ENCODE assay signal across 8 cellular contexts in the genomic region with DNA sequence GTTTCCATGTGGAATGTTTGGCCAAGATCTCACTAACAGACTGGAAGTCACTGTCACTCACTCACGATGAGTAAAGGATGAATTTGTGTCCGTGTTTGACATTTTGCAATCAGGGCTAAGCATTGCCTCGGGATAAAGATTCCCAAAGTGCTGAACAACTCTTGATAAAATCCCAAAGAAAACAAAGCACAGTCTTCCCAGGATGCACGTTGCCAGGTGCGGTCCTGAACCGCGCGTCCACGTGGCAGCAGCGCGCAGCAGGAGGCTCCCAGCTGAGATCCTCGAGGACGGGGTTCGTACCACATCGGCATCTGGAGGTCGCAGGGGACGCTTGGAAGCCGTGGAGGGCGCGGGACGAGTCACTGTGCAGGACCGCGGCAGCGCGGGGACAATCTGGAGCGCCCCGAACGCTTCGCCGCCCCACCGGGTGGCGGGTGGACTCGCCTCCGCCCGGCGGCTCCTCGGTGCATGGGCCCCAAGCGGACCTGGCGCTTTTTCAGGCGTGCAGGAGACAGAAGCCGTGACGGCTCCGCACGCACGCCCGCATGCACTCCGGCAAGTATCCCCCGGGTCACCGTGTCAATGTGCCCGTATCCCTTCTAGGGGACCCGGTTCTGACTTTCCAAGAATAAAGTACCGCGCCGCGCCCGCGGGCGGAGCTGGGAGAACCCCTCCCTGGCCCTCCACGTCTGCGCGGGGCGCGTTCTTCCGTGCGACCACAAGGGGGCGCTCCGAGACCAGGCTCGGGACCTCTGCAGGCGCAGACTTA. TPM values are rescaled to one million over a fixed set of nuclear protein-coding genes. Genes with fewer than 3 reads are reported as not detected.
A peak's percentile ranks its signal among the peaks of the same experiment; 100 is the strongest.
DNase-seq lines count a peak whose midpoint lies in the region; ATAC-seq and TF ChIP-seq lines count a peak whose summit lies in the region.

No MANE protein-coding gene starts in this region.

- H3K27me3 ChIP-seq in upper lobe of left lung: peaks cover 0 to 2% (median 0%) of the 10 kb centered on the region in 4 donors

- TF ChIP-seq CTCF in Calu3 (IDR thresholded peaks at IDR 0.05; ENCODE audit: unreplicated experiment): peak; percentile 100
- peak; percentile 96 for TF ChIP-seq CTCF in LNCaP clone FGC (IDR thresholded peaks at IDR 0.05; ENCODE audit: control insufficient read depth, extremely low read depth, insufficient read depth)
- peak; percentile 95 to 98 (median 97) for TF ChIP-seq CTCF in upper lobe of left lung (IDR thresholded peaks at IDR 0.05)

- no peak overlapping the region for H3K27ac ChIP-seq in upper lobe of left lung

- H3K4me1 Mint-ChIP-seq in Calu3 (ENCODE audit: low read depth, unreplicated experiment): peaks cover 22% of the 10 kb centered on the region

- peak overlapping the region; percentile 82 for H3K4me3 Mint-ChIP-seq in Calu3 (ENCODE audit: low read depth, unreplicated experiment)

- TF ChIP-seq EP300 in upper lobe of left lung (IDR thresholded peaks at IDR 0.05): no peak

- peaks cover 12% of the 10 kb centered on the region for H3K36me3 Mint-ChIP-seq in Calu3 (ENCODE audit: insufficient read depth, unreplicated experiment)

- WGBS in upper lobe of left lung, 2 donors: 5 to 12% methylated on average over 14 to 44 of the region's 69 CpGs

- peaks cover 19% of the 10 kb centered on the region for H3K27me3 Mint-ChIP-seq in Calu3 (ENCODE audit: unreplicated experiment)

- no peak for TF ChIP-seq POLR2A in upper lobe of left lung (IDR thresholded peaks at IDR 0.05)

- peak overlapping the region; percentile 26 for H3K27ac Mint-ChIP-seq in Calu3 (ENCODE audit: unreplicated experiment)

- BruUV-seq in Calu3 (replicated peaks; lab: Mats Ljungman, UMichigan): no TSS peak

- no peaks in the 10 kb centered on the region for H3K9me3 Mint-ChIP-seq in Calu3 (ENCODE audit: low read depth, unreplicated experiment)

- CTCF ChIA-PET in Calu3 (lab: Charles Lee): interaction anchor here (0.6 to 1.8 kb wide), 12 partner anchors 10 to 551 kb away, joined by 3 to 10 read pairs (median 4); no protein-coding TSS in a partner anchor

- H3K4me3 ChIP-seq in LNCaP clone FGC (ENCODE audit: low read depth, low read length): peak overlapping the region; percentile 49
- H3K4me3 ChIP-seq in upper lobe of left lung: peak overlapping the region in 3 of 4 donors; percentile 39 to 50 (median 46)

- H3K9me3 ChIP-seq in upper lobe of left lung: no peaks in the 10 kb centered on the region

- peak; percentile 80 for ATAC-seq in GM21825 (IDR thresholded peaks at IDR 0.05; ENCODE audit: unreplicated experiment)
- ATAC-seq in upper lobe of left lung (ENCODE audit: low FRiP score in 2 of 2): peak; percentile 93 to 96

- peak; percentile 97 for DNase-seq in Calu3
- DNase-seq in LNCaP clone FGC (ENCODE audit: low read depth): peak; percentile 55
- peak; percentile 80 for DNase-seq in activated T-helper 1 cell treated with Interleukin-2 at 50 U/mL for 16 hours (ENCODE audit: low read depth)
- DNase-seq in globus pallidus (ENCODE audit: low spot score): peak; percentile 77
- DNase-seq in pons (ENCODE audit: low spot score): peak; percentile 78
- DNase-seq in upper lobe of left lung: peak; percentile 79 to 96
- no peak for DNase-seq in effector CD8-positive, alpha-beta T cell (lab: John Stamatoyannopoulos, UW)

- peaks cover 6 to 19% (median 7%) of the 10 kb centered on the region in 4 donors for H3K4me1 ChIP-seq in upper lobe of left lung

- no peaks in the 10 kb centered on the region for H3K36me3 ChIP-seq in upper lobe of left lung

- intact Hi-C loops in Calu3 (cut with micrococcal nuclease; ENCODE audit: unreplicated experiment): loop anchor here (1.0 to 10.0 kb wide), 2 partner anchors 71 to 301 kb away; partner anchors contain the start of gene TMEM44

RNA-seq across cellular contexts. Expression of gene CPN2, which starts 17.7 kb away (rescaled TPM):
- total RNA-seq in Calu3 (2022) (not detected in 2 replicates), upper lobe of left lung (under 1 TPM in 1 of 6 donors, not detected in 5; 0.10 TPM)

RNA-seq across cellular contexts. Expression of gene LRRC15, which starts 36.1 kb away (rescaled TPM):
- total RNA-seq in Calu3 (2022) (0.05 TPM in 1 of 2 replicates, not detected in the other), upper lobe of left lung (1 to 10 TPM in 2 of 6 donors, under 1 TPM in 1, not detected in 3; 0.15 to 1.1 (median 1.0) TPM)
